15 cellular contexts compared by ENCODE assay signal in genomic region chr15:101275018-101275417, GRCh38. TPM values are rescaled to one million over a fixed set of nuclear protein-coding genes. Genes with fewer than 3 reads are reported as not detected.
DNase-seq lines count a peak whose midpoint lies in the region; ATAC-seq and TF ChIP-seq lines count a peak whose summit lies in the region.
"Had no signal": no experiment of that assay in that cellular context is flagged by ENCODE, and none has a peak within 500 bp of the region (broad histone marks: within the 10 kb centered on the region; RNA-seq: fewer than 3 reads in every experiment).

No MANE protein-coding gene starts in this region.

- H4K20me1 ChIP-seq in Loucy (ENCODE audit: insufficient read depth, low read length, poor library complexity, severe bottlenecking) (peaks cover 18% of the 10 kb centered on the region), osteoblast (ENCODE audit: insufficient read depth, low read length) (peaks cover 18% of the 10 kb centered on the region)

- H3K27ac ChIP-seq in osteoblast (ENCODE audit: low read depth, low read length) (no peak overlapping the region), caudate nucleus (ENCODE audit: low read depth, low read length) (no peak overlapping the region)
- H3K27ac ChIP-seq: sigmoid colon had no signal

- H3K79me2 ChIP-seq in Loucy (ENCODE audit: insufficient read depth, low read length) (peaks cover 23% of the 10 kb centered on the region), osteoblast (ENCODE audit: insufficient read depth, low read length) (peaks cover 35% of the 10 kb centered on the region)

- H3K4me3 Mint-ChIP-seq in activated T-cell treated with anti-CD3 and anti-CD28 coated beads, Interleukin-2, amount 50 U/mL, for 4 hours = peak overlapping the region; percentile 93

- H3K27me3 ChIP-seq in Loucy (ENCODE audit: insufficient read depth, low read length, poor library complexity, severe bottlenecking) (no peaks in the 10 kb centered on the region), osteoblast (ENCODE audit: insufficient read depth, low read length) (no peaks in the 10 kb centered on the region)
- H3K27me3 ChIP-seq: ascending aorta, sigmoid colon had no signal

- H3K4me3 ChIP-seq in Loucy (ENCODE audit: low read length, poor library complexity, severe bottlenecking) = no peak overlapping the region
- no peak overlapping the region for H3K4me3 ChIP-seq in osteoblast (ENCODE audit: insufficient read depth, low read length)
- H3K4me3 ChIP-seq: sigmoid colon had no signal

- DNase-seq in activated T-cell treated with anti-CD3 and anti-CD28 coated beads, Interleukin-2, amount 50 U/mL, for 4 hours = no peak
- no peak for DNase-seq in activated T-cell treated with anti-CD3 and anti-CD28 coated beads, Interleukin-2, amount 50 U/mL, for 48 hours
- DNase-seq in osteoblast (ENCODE audit: insufficient read length, low spot score, missing footprints) (peak; percentile 25), cerebellum (ENCODE audit: low spot score) (no peak), caudate nucleus (lab: John Stamatoyannopoulos, UW) (no peak), NCI-H2227 (lab: John Stamatoyannopoulos, UW; ENCODE audit: unreplicated experiment) (no peak)
- DNase-seq: activated CD4-positive, CD25-positive, alpha-beta regulatory T cell; hypothalamus; midbrain; NCI-H524; SHP77 treated with DMSO at 0.1 percent for 48 hours; sigmoid colon had no signal

- H3K27me3 Mint-ChIP-seq in activated T-cell treated with anti-CD3 and anti-CD28 coated beads, Interleukin-2, amount 50 U/mL, for 4 hours (ENCODE audit: low read depth) = no peaks in the 10 kb centered on the region

- peak overlapping the region; percentile 94 for H3K4me2 ChIP-seq in Loucy (ENCODE audit: low read depth, low read length, poor library complexity, severe bottlenecking)
- no peak overlapping the region for H3K4me2 ChIP-seq in osteoblast (ENCODE audit: insufficient read depth, low read length)

- no peaks in the 10 kb centered on the region for H3K9me2 ChIP-seq in Loucy (replicated peaks; ENCODE audit: low read depth, low read length)

- ATAC-seq in activated T-cell treated with anti-CD3 and anti-CD28 coated beads, Interleukin-2, amount 50 U/mL, for 4 hours = no peak
- ATAC-seq in GM21619 (IDR thresholded peaks at IDR 0.05; ENCODE audit: unreplicated experiment) = peak; percentile 31

- no peak for TF ChIP-seq CTCF in Loucy (conservative IDR thresholded peaks at IDR 0.05; ENCODE audit: low read length)
- TF ChIP-seq CTCF in osteoblast (IDR thresholded peaks at IDR 0.05; ENCODE audit: extremely low read depth, low read depth, low read length) = no peak

- no peaks in the 10 kb centered on the region for H3F3A ChIP-seq in Loucy (ENCODE audit: low read depth)

- H3K36me3 ChIP-seq in Loucy (ENCODE audit: insufficient read depth, low read length) (peaks cover 54% of the 10 kb centered on the region; the same call in 1 of the 2 replicates), osteoblast (ENCODE audit: insufficient read depth, low read length) (peaks cover 60% of the 10 kb centered on the region)

- H3K9me3 Mint-ChIP-seq in activated T-cell treated with anti-CD3 and anti-CD28 coated beads, Interleukin-2, amount 50 U/mL, for 4 hours = no peaks in the 10 kb centered on the region

- H3K9me3 ChIP-seq in Loucy (ENCODE audit: insufficient read depth, low read depth, low read length) = no peaks in the 10 kb centered on the region
- no peaks in the 10 kb centered on the region for H3K9me3 ChIP-seq in osteoblast (ENCODE audit: low read depth, low read length)
- H3K9me3 ChIP-seq: ascending aorta, sigmoid colon had no signal

- H3K4me1 ChIP-seq in Loucy (ENCODE audit: insufficient read depth, low read length, poor library complexity, severe bottlenecking) (peaks cover 18% of the 10 kb centered on the region), osteoblast (ENCODE audit: insufficient read depth, low read length) (peaks cover 11% of the 10 kb centered on the region)

- H3K4me1 Mint-ChIP-seq in activated T-cell treated with anti-CD3 and anti-CD28 coated beads, Interleukin-2, amount 50 U/mL, for 4 hours (ENCODE audit: low read depth) = peaks cover 33% of the 10 kb centered on the region

- peaks cover 40% of the 10 kb centered on the region for H3K36me3 Mint-ChIP-seq in activated T-cell treated with anti-CD3 and anti-CD28 coated beads, Interleukin-2, amount 50 U/mL, for 4 hours (ENCODE audit: insufficient read depth)

- peak overlapping the region; percentile 48 for H3K9ac ChIP-seq in Loucy (ENCODE audit: low read depth, low read length, poor library complexity, severe bottlenecking)

- H2AFZ ChIP-seq in Loucy (ENCODE audit: low read length) (no peak overlapping the region), osteoblast (ENCODE audit: low read length) (no peak overlapping the region)

RNA-seq across cellular contexts. Expression of gene SELENOS, which starts 2.3 kb away (rescaled TPM):
- 10 to 100 TPM; 51.8 to 68.1 (median 55.2) TPM for total RNA-seq in activated T-cell treated with anti-CD3 and anti-CD28 coated beads, Interleukin-2, amount 50 U/mL, for 4 hours
- total RNA-seq in osteoblast (74.3 and 79.6 TPM in 2 replicates), cerebellum (28.8 TPM)

RNA-seq across cellular contexts. Expression of gene SNRPA1, which starts 20.0 kb away (rescaled TPM):
- total RNA-seq in activated T-cell treated with anti-CD3 and anti-CD28 coated beads, Interleukin-2, amount 50 U/mL, for 4 hours = 100 to 1,000 TPM; 229 to 264 (median 233) TPM
- total RNA-seq in osteoblast (7.1 and 9.8 TPM in 2 replicates), cerebellum (18.1 TPM)

RNA-seq across cellular contexts. Expression of gene CHSY1, which starts 23.2 kb away (rescaled TPM):
- 10 to 100 TPM; 79.7 to 94.4 (median 88.0) TPM for total RNA-seq in activated T-cell treated with anti-CD3 and anti-CD28 coated beads, Interleukin-2, amount 50 U/mL, for 4 hours
- 36.8 and 39.1 TPM in 2 replicates for total RNA-seq in osteoblast
- total RNA-seq in cerebellum = 40.9 TPM

Comparison
In these comparisons a context has a peak if more than half of its experiments do, and no peak if none do; other contexts are left out.
1. RNA of gene SNRPA1, which starts 20.0 kb away (total RNA-seq): 229 to 264 TPM in activated T-cell treated with anti-CD3 and anti-CD28 coated beads, Interleukin-2, amount 50 U/mL, for 4 hours; 18.1 TPM in cerebellum (single experiment) and 7.1 to 9.8 TPM in osteoblast; every median in the first group is over 10 times any median in the second.